ENCODE assay signal across 22 cellular contexts in genomic region chr4:166104623-166105022, GRCh38.
DNase-seq lines count a peak whose midpoint lies in the region; ATAC-seq, FAIRE-seq and TF ChIP-seq lines count a peak whose summit lies in the region.
"Had no signal": no experiment of that assay in that cellular context is flagged by ENCODE, and none has a peak within 500 bp of the region (broad histone marks: within the 10 kb centered on the region; RNA-seq: fewer than 3 reads in every experiment).

No MANE protein-coding gene starts in this region.

- H3K4me2 ChIP-seq in GM12878 (ENCODE audit: control insufficient read depth, insufficient read depth), result no peak overlapping the region
- H3K4me2 ChIP-seq: A549; BLaER1 treated with 17β-estradiol and CSF1 and Interleukin-3, amounts not matched to agents 10 nM and 100 nM had no signal

- H3K9ac ChIP-seq in GM12878 (ENCODE audit: control insufficient read depth, insufficient read depth, low read length), result no peak overlapping the region
- H3K9ac ChIP-seq: BLaER1 treated with 17β-estradiol and CSF1 and Interleukin-3, amounts not matched to agents 10 nM and 100 nM; GM23248 had no signal

- TF ChIP-seq RAD21 in GM12878 (IDR thresholded peaks at IDR 0.05; ENCODE audit: insufficient read depth, low read depth, low read length), result no peak

- no peak overlapping the region for H2AFZ ChIP-seq in GM12878 (ENCODE audit: control insufficient read depth, low read depth, low read length)
- H2AFZ ChIP-seq: GM23248 had no signal

- no peaks in the 10 kb centered on the region for H4K20me1 ChIP-seq in GM12878 (ENCODE audit: control insufficient read depth, insufficient read depth)
- H4K20me1 ChIP-seq: BLaER1 treated with 17β-estradiol and CSF1 and Interleukin-3, amounts not matched to agents 10 nM and 100 nM had no signal

- no peak overlapping the region for H3K27ac ChIP-seq in GM12878 (ENCODE audit: control insufficient read depth, insufficient read depth)
- H3K27ac ChIP-seq in upper lobe of right lung, result no peak overlapping the region
- H3K27ac ChIP-seq: A549; BLaER1 treated with 17β-estradiol and CSF1 and Interleukin-3, amounts not matched to agents 10 nM and 100 nM; GM23248 had no signal

- H3K36me3 ChIP-seq in GM12878 (ENCODE audit: control insufficient read depth in 2 of 2, insufficient read depth in 2 of 2, low read length in 1 of 2) (no peaks in the 10 kb centered on the region), upper lobe of right lung (no peaks in the 10 kb centered on the region)
- H3K36me3 ChIP-seq: BE2C; BLaER1 treated with 17β-estradiol and CSF1 and Interleukin-3, amounts not matched to agents 10 nM and 100 nM had no signal

- H3K4me3 ChIP-seq in GM12878 (no peak overlapping the region), upper lobe of right lung (no peak overlapping the region)
- H3K4me3 ChIP-seq: A549; BLaER1 treated with 17β-estradiol and CSF1 and Interleukin-3, amounts not matched to agents 10 nM and 100 nM; GM23248 had no signal

- no peaks in the 10 kb centered on the region for H3K79me2 ChIP-seq in GM12878 (ENCODE audit: control insufficient read depth, insufficient read depth, low read length)

- TF ChIP-seq CTCF in GM12878 (IDR thresholded peaks at IDR 0.05 in 2 of 3, conservative IDR thresholded peaks at IDR 0.05 in 1 of 3; ENCODE audit: control insufficient read depth in 2 of 3, extremely low read depth in 1 of 3, insufficient read depth in 1 of 3, low read depth in 3 of 3, low read length in 3 of 3), result no peak
- TF ChIP-seq CTCF in upper lobe of right lung (IDR thresholded peaks at IDR 0.05), result no peak

- no peak for ATAC-seq in GM12878
- no peak for ATAC-seq in upper lobe of right lung
- ATAC-seq: A549, HCT116 had no signal

- RAD21 ChIA-PET in GM12878 (lab: Charles Lee; ENCODE audit: unreplicated experiment), result no interaction called here

- no peak for FAIRE-seq in GM12878 (lab: Jason Lieb, UNC)
- FAIRE-seq: A549, D721Med, GM19239 had no signal

- no peak for TF ChIP-seq POLR2A in GM12878 (IDR thresholded peaks at IDR 0.05; ENCODE audit: low read depth, low read length)

- H3K4me1 ChIP-seq in GM12878 (ENCODE audit: control insufficient read depth, insufficient read depth, low read length), result no peaks in the 10 kb centered on the region
- no peaks in the 10 kb centered on the region for H3K4me1 ChIP-seq in upper lobe of right lung
- H3K4me1 ChIP-seq: A549; BE2C; BLaER1 treated with 17β-estradiol and CSF1 and Interleukin-3, amounts not matched to agents 10 nM and 100 nM had no signal

- H3K9me3 ChIP-seq in GM12878 (replicated peaks; ENCODE audit: control insufficient read depth, insufficient read depth, low read length), result no peaks in the 10 kb centered on the region
- no peaks in the 10 kb centered on the region for H3K9me3 ChIP-seq in upper lobe of right lung
- H3K9me3 ChIP-seq: A549; BE2C; BLaER1 treated with 17β-estradiol and CSF1 and Interleukin-3, amounts not matched to agents 10 nM and 100 nM had no signal

- whole genome bisulfite sequencing in GM12878 (ENCODE audit: insufficient coverage, insufficient replicate concordance, low lambda C conversion rate, missing lambda C conversion rate), result 2% methylated on average over 2 of the region's 2 CpGs

- no TSS peak for BruUV-seq in GM12878 (replicated peaks; lab: Mats Ljungman, UMichigan)

- TF ChIP-seq EP300 in GM12878 (IDR thresholded peaks at IDR 0.05; ENCODE audit: borderline replicate concordance in 1 of 2, control insufficient read depth in 1 of 2, low read depth in 2 of 2, low read length in 2 of 2), result no peak

- intact Hi-C loops in GM12878 (cut with micrococcal nuclease; ENCODE audit: unreplicated experiment) (no loop called here), upper lobe of right lung (cut with DNase I) (loop anchor here (5.0 kb wide), 1 partner anchor 567 kb away; no protein-coding TSS in a partner anchor)

- in situ Hi-C loops in GM12878 (cut with MboI), result no loop called here

- CTCF ChIA-PET in GM12878 (lab: Yijun Ruan, JAX), result interaction anchor here (1.0 kb wide), 1 partner anchor 64 kb away, joined by 3 read pairs; no protein-coding TSS in a partner anchor

- no peaks in the 10 kb centered on the region for H3K27me3 ChIP-seq in GM12878 (replicated peaks in 1 of 2; ENCODE audit: control insufficient read depth in 2 of 2, insufficient read depth in 2 of 2, low read length in 1 of 2)
- no peaks in the 10 kb centered on the region for H3K27me3 ChIP-seq in upper lobe of right lung
- H3K27me3 ChIP-seq: BLaER1 treated with 17β-estradiol and CSF1 and Interleukin-3, amounts not matched to agents 10 nM and 100 nM had no signal

- SMC1A ChIA-PET in GM12878 (lab: Charles Lee; ENCODE audit: uncharacterized antibody, unreplicated experiment), result interaction anchor here (0.6 to 1.1 kb wide), 2 partner anchors 13 to 141 kb away, joined by 3 to 4 read pairs; no protein-coding TSS in a partner anchor

- DNase-seq in NCI-H748 (lab: John Stamatoyannopoulos, UW; ENCODE audit: unreplicated experiment) (peak; percentile 16), NCI-H748 treated with DMSO at 0.1 percent for 48 hours (lab: John Stamatoyannopoulos, UW) (no peak), NCI-H69 (lab: John Stamatoyannopoulos, UW) (peak; percentile 25), GM12878 (ENCODE audit: low read depth, low spot score) (no peak), upper lobe of right lung (no peak), islet precursor cell (no peak)
- DNase-seq in stimulated activated CD4-positive, alpha-beta T cell treated with anti-CD3 and anti-CD28 coated beads, Interleukin-4, amount 100 ng/mL, for 4 hours, result no peak
- DNase-seq: 8988T; ACHN; AML-193; BE2C; CD4-positive, alpha-beta T cell; CD8-positive, alpha-beta memory T cell; DMS 273 treated with DMSO at 0.1 percent for 48 hours; DND-41; GM23248; H9 had no signal

- POLR2A ChIA-PET in GM12878 (lab: Charles Lee), result no interaction called here

TF ChIP-seq in GM12878, 131 proteins besides CTCF, POLR2A, EP300 and RAD21:
- TF ChIP-seq ZNF592 (IDR thresholded peaks at IDR 0.05), result no peak
- TF ChIP-seq BCL3 (IDR thresholded peaks at IDR 0.05; ENCODE audit: borderline replicate concordance, insufficient read depth, low read depth, low read length, poor library complexity, severe bottlenecking), result no peak
- 0 out of 2 replicates have a peak, but pooled peaks have one; percentile 33 for TF ChIP-seq RAD51 (IDR thresholded peaks at IDR 0.05)
- no peak for TF ChIP-seq SMC3 (IDR thresholded peaks at IDR 0.05; ENCODE audit: borderline replicate concordance, low read length)
- no peak for TF ChIP-seq TARDBP (IDR thresholded peaks at IDR 0.05; ENCODE audit: borderline replicate concordance)

Comparison
In these comparisons a context has a peak if more than half of its experiments do, and no peak if none do; other contexts are left out.
1. DNase-seq: peak in NCI-H748 (single experiment) and NCI-H69 (single experiment); none in NCI-H748 treated with DMSO at 0.1 percent for 48 hours (single experiment), GM12878 (single experiment), stimulated activated CD4-positive, alpha-beta T cell treated with anti-CD3 and anti-CD28 coated beads, Interleukin-4, amount 100 ng/mL, for 4 hours (0 of 2), upper lobe of right lung (single experiment) and islet precursor cell (single experiment).